ENCODE assay signal across 18 cellular contexts in the genomic region with DNA sequence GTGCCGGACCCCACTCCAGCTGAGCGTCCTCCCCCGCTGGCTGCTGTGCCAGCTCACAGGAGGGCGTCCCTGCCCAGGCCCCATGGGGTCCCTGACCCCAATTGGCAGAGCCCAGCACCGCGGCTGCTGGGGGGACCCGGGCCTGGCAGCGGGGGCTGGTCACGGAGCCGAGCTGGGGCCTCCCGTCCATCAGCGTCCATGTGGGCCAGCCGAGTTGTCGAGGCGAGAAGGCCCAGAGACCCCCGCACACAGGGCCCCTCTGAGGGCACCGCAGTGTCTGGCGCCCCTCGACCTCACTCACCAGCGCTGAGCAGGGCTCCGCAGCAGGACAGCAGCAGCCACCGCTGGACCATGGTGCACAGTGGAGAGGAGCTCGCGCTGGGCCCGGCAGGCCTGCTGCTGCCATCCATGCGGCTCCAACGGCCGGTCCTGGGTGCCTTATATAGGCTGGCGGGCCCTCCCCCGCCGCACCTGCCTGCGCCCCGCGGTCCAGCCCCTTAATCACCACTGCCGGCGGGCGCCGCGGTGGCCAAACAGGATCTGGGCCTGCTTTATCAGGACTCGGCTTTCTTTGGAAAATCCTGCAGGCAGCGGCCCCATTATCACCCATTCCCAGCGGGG. TPM values are rescaled to one million over a fixed set of nuclear protein-coding genes. Genes with fewer than 3 reads are reported as not detected.
DNase-seq lines count a peak whose midpoint lies in the region; ATAC-seq and TF ChIP-seq lines count a peak whose summit lies in the region.
"Had no signal": no experiment of that assay in that cellular context is flagged by ENCODE, and none has a peak within 500 bp of the region (broad histone marks: within the 10 kb centered on the region; RNA-seq: fewer than 3 reads in every experiment).

Gene MUC6 (minus strand): TSS at position 416 of the 621 bp plus-strand sequence. CDS start 63 bp downstream, at position 353.

- H3F3A ChIP-seq in PC-9 (ENCODE audit: insufficient read depth, low read depth) = no peaks in the 10 kb centered on the region; the same call in 1 of the 2 replicates

- no peak within 1 kb of the TSS for H3K27ac Mint-ChIP-seq in endodermal cell
- no peak within 1 kb of the TSS for H3K27ac Mint-ChIP-seq in stimulated activated memory B cell treated with anti-CD40 and anti-IgM and Interleukin-4, amounts not matched to agents 10 μg/mL and 1 μg/mL and 100 μg/mL, for 72 hours

- H3K27ac ChIP-seq in PC-9 = no peak within 1 kb of the TSS
- H3K27ac ChIP-seq in endodermal cell (ENCODE audit: low read depth, low read length) = no peak within 1 kb of the TSS
- H3K27ac ChIP-seq: 22Rv1, KMS-11, SJSA1 had no signal

- H3K4me1 ChIP-seq in PC-9 (replicated peaks; ENCODE audit: insufficient read depth) (peaks cover 25% of the 10 kb centered on the region), mucosa of stomach (ENCODE audit: control insufficient read depth, insufficient read depth, low read length) (peaks cover 32% of the 10 kb centered on the region), endodermal cell (ENCODE audit: control insufficient read depth, insufficient read depth, low read length) (no peaks in the 10 kb centered on the region)
- H3K4me1 ChIP-seq: SJSA1 had no signal

- no TSS peak for BruUV-seq in PC-9 (replicated peaks; lab: Mats Ljungman, UMichigan)

- H3K27me3 ChIP-seq in PC-9 (ENCODE audit: insufficient read depth, low read depth) = no peaks in the 10 kb centered on the region
- H3K27me3 ChIP-seq in mucosa of stomach (ENCODE audit: control insufficient read depth, insufficient read depth, low read length) = peaks cover 55% of the 10 kb centered on the region
- no peaks in the 10 kb centered on the region for H3K27me3 ChIP-seq in endodermal cell (ENCODE audit: control insufficient read depth, insufficient read depth, low read length, poor library complexity, severe bottlenecking)
- H3K27me3 ChIP-seq: SJSA1 had no signal

- TF ChIP-seq CTCF in PC-9 (conservative IDR thresholded peaks at IDR 0.05) (no peak), endodermal cell (conservative IDR thresholded peaks at IDR 0.05) (no peak)

- H2AFZ ChIP-seq in PC-9 = no peak within 1 kb of the TSS

- no peak for ATAC-seq in stimulated activated memory B cell treated with anti-CD40 and anti-IgM and Interleukin-4, amounts not matched to agents 10 μg/mL and 1 μg/mL and 100 μg/mL, for 72 hours

- intact Hi-C loops in PC-9 (cut with micrococcal nuclease; ENCODE audit: unreplicated experiment) = no loop called here

- H3K36me3 ChIP-seq in PC-9 (ENCODE audit: low read depth) = no peaks in the 10 kb centered on the region
- H3K36me3 ChIP-seq in mucosa of stomach (ENCODE audit: control insufficient read depth, insufficient read depth, low read length) = no peaks in the 10 kb centered on the region
- no peaks in the 10 kb centered on the region for H3K36me3 ChIP-seq in endodermal cell (ENCODE audit: control insufficient read depth, insufficient read depth, low read length)
- H3K36me3 ChIP-seq: SJSA1 had no signal

- H3K9me2 ChIP-seq in PC-9 (ENCODE audit: insufficient read depth) = no peaks in the 10 kb centered on the region

- H3K4me3 Mint-ChIP-seq in endodermal cell = no peak within 1 kb of the TSS
- no peak within 1 kb of the TSS for H3K4me3 Mint-ChIP-seq in stimulated activated memory B cell treated with anti-CD40 and anti-IgM and Interleukin-4, amounts not matched to agents 10 μg/mL and 1 μg/mL and 100 μg/mL, for 72 hours

- no peaks in the 10 kb centered on the region for H3K79me2 ChIP-seq in PC-9 (ENCODE audit: low read depth)

- no peaks in the 10 kb centered on the region for H3K27me3 Mint-ChIP-seq in endodermal cell (ENCODE audit: insufficient read depth)
- peaks cover 7% of the 10 kb centered on the region for H3K27me3 Mint-ChIP-seq in stimulated activated memory B cell treated with anti-CD40 and anti-IgM and Interleukin-4, amounts not matched to agents 10 μg/mL and 1 μg/mL and 100 μg/mL, for 72 hours

- WGBS in endodermal cell (ENCODE audit: insufficient coverage in 1 of 2, insufficient read length in 1 of 2), 2 experiments = 90 to 91% methylated on average over 23 to 42 of the region's 42 CpGs

- H3K9me3 Mint-ChIP-seq in endodermal cell = no peaks in the 10 kb centered on the region
- peaks cover 7% of the 10 kb centered on the region for H3K9me3 Mint-ChIP-seq in stimulated activated memory B cell treated with anti-CD40 and anti-IgM and Interleukin-4, amounts not matched to agents 10 μg/mL and 1 μg/mL and 100 μg/mL, for 72 hours

- H3K4me2 ChIP-seq in PC-9 = peak within 1 kb of the TSS; percentile 31
- H3K4me2 ChIP-seq: KMS-11 had no signal

- no peaks in the 10 kb centered on the region for H3K9me3 ChIP-seq in PC-9 (ENCODE audit: insufficient read depth, low read depth)
- no peaks in the 10 kb centered on the region for H3K9me3 ChIP-seq in mucosa of stomach (ENCODE audit: control insufficient read depth, low read length)
- no peaks in the 10 kb centered on the region for H3K9me3 ChIP-seq in endodermal cell (ENCODE audit: control insufficient read depth, low read length)
- H3K9me3 ChIP-seq: SJSA1 had no signal

- POLR2A ChIA-PET in PC-9 (lab: Charles Lee; ENCODE audit: unreplicated experiment) = no interaction called here

- H3K36me3 Mint-ChIP-seq in endodermal cell (ENCODE audit: low read depth) = no peaks in the 10 kb centered on the region
- no peaks in the 10 kb centered on the region for H3K36me3 Mint-ChIP-seq in stimulated activated memory B cell treated with anti-CD40 and anti-IgM and Interleukin-4, amounts not matched to agents 10 μg/mL and 1 μg/mL and 100 μg/mL, for 72 hours

- H3K4me3 ChIP-seq in PC-9 (no peak within 1 kb of the TSS; the same call in 1 of the 2 replicates), mucosa of stomach (ENCODE audit: low read length) (no peak within 1 kb of the TSS), endodermal cell (ENCODE audit: low read length) (no peak within 1 kb of the TSS)
- H3K4me3 ChIP-seq: SJSA1 had no signal

- H3K4me1 Mint-ChIP-seq in endodermal cell = no peaks in the 10 kb centered on the region
- H3K4me1 Mint-ChIP-seq in stimulated activated memory B cell treated with anti-CD40 and anti-IgM and Interleukin-4, amounts not matched to agents 10 μg/mL and 1 μg/mL and 100 μg/mL, for 72 hours = no peaks in the 10 kb centered on the region

- H3K9ac ChIP-seq in mucosa of stomach (ENCODE audit: low read length) = peak within 1 kb of the TSS; percentile 39
- no peak within 1 kb of the TSS for H3K9ac ChIP-seq in endodermal cell (ENCODE audit: extremely low read depth, low read length, poor library complexity, severe bottlenecking)
- H3K9ac ChIP-seq: KMS-11 had no signal

- H4K20me1 ChIP-seq in PC-9 (ENCODE audit: insufficient read depth) = no peaks in the 10 kb centered on the region

- peak; percentile 73 for DNase-seq in DMS53 (lab: John Stamatoyannopoulos, UW)
- no peak for DNase-seq in DMS53 treated with DMSO at 0.1 percent for 48 hours (lab: John Stamatoyannopoulos, UW; ENCODE audit: unreplicated experiment)
- peak; percentile 26 for DNase-seq in HT-29 (ENCODE audit: low spot score)
- DNase-seq in PC-9 = peak in 1 of 2 experiments; percentile 48
- no peak for DNase-seq in endodermal cell
- DNase-seq in activated CD8-positive, alpha-beta memory T cell treated with anti-CD3 and anti-CD28 coated beads, Interleukin-2, amount 50 U/mL, for 48 hours = no peak
- DNase-seq: C1 segment of cervical spinal cord, NCI-H1105 treated with DMSO at 0.1 percent for 48 hours, NCI-H82, RPMI8226, T-helper 9 cell had no signal

- CTCF ChIA-PET in PC-9 (lab: Charles Lee) = no interaction called here

RNA-seq across cellular contexts. Expression of gene MUC6, which starts in this region (rescaled TPM):
- total RNA-seq in HT-29 (2014; rRNA removed; shearing (Covaris generic)) = 0.08 and 0.31 TPM in 2 replicates
- total RNA-seq in PC-9 (2021) (0.07 TPM in 1 of 2 replicates, not detected in the other), endodermal cell (under 1 TPM; 0.26 to 0.40 TPM)
- 0.04 TPM for polyA plus RNA-seq in endodermal cell (2013, experiment 1 of 2)
- polyA plus RNA-seq in endodermal cell (2013, experiment 2 of 2) = not detected
- total RNA-seq: HT1080, MCF 10A, SJSA1 had no signal

Comparison
In these comparisons a context has a peak if more than half of its experiments do, and no peak if none do; other contexts are left out.
1. Peak in DNase-seq in HT-29; RNA of the gene not detected or under 1 TPM.